ENCODE assay signal across 11 cellular contexts in the genomic region with DNA sequence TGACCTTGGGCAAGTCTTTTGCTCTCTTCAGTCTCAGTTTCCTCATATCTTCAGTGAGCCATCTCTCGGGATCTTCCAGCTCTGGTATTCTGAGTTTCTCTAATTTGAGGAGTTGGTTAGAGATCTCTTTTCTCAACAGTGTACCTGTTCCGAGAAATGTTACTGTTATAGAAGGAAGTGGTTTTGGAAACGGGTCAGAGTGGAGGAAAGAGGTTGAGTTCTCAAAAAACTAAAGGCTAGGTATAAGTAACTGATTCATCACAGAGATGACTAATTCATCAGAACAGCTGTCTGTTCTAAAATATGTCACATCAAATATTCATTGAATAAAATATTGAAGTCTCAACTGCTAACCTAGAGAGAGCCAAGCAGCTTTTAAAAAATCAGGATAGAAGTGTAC.
A peak's percentile ranks its signal among the peaks of the same experiment; 100 is the strongest.
DNase-seq lines count a peak whose midpoint lies in the region; ATAC-seq and TF ChIP-seq lines count a peak whose summit lies in the region.
"Had no signal": no experiment of that assay in that cellular context is flagged by ENCODE, and none has a peak within 500 bp of the region (broad histone marks: within the 10 kb centered on the region; RNA-seq: fewer than 3 reads in every experiment).

No MANE protein-coding gene starts in this region.

- H3K27me3 ChIP-seq in adrenal gland: no peaks in the 10 kb centered on the region

- TF ChIP-seq POLR2A in adrenal gland (IDR thresholded peaks at IDR 0.05): no peak

- CTCF ChIA-PET in activated CD4-positive, alpha-beta T cell treated with anti-CD3 and anti-CD28 coated beads for 36 hours (lab: Charles Lee): interaction anchor here (0.6 to 2.6 kb wide), 13 partner anchors 10 to 270 kb away, joined by 3 to 9 read pairs (median 5); no protein-coding TSS in a partner anchor

- no peak for DNase-seq in activated CD4-positive, alpha-beta T cell treated with anti-CD3 and anti-CD28 coated beads for 36 hours
- no peak for DNase-seq in activated CD4-positive, alpha-beta T cell treated with anti-CD3 and anti-CD28 coated beads, Interleukin-2, amount 50 U/mL, for 4 hours
- DNase-seq in osteocyte (ENCODE audit: extremely low spot score, unreplicated experiment) (no peak), adrenal gland (no peak), NCI-H510A treated with DMSO at 0.1 percent for 48 hours (lab: John Stamatoyannopoulos, UW) (no peak)
- DNase-seq: naive B cell, NCI-H187 treated with DMSO at 0.1 percent for 48 hours had no signal

- no peaks in the 10 kb centered on the region for H3K36me3 Mint-ChIP-seq in activated CD4-positive, alpha-beta T cell treated with anti-CD3 and anti-CD28 coated beads for 36 hours (ENCODE audit: low read depth)
- H3K36me3 Mint-ChIP-seq in T-helper 1 cell treated with Interleukin-12 subunit alpha and Interleukin-12 subunit beta and Interleukin-4 antibody, amounts not matched to agents 30 μg/mL and 1 μg/mL, for 36 hours (ENCODE audit: low read depth): peaks cover 20% of the 10 kb centered on the region
- peaks cover 11% of the 10 kb centered on the region for H3K36me3 Mint-ChIP-seq in osteocyte (ENCODE audit: unreplicated experiment)
- H3K36me3 Mint-ChIP-seq: naive B cell had no signal

- peaks cover 0 to 10% of the 10 kb centered on the region in 2 donors for H3K4me1 ChIP-seq in adrenal gland (replicated peaks in 1 of 2)
- H3K4me1 ChIP-seq: A549 had no signal

- no peak overlapping the region for H3K4me3 Mint-ChIP-seq in activated CD4-positive, alpha-beta T cell treated with anti-CD3 and anti-CD28 coated beads for 36 hours
- H3K4me3 Mint-ChIP-seq in T-helper 1 cell treated with Interleukin-12 subunit alpha and Interleukin-12 subunit beta and Interleukin-4 antibody, amounts not matched to agents 30 μg/mL and 1 μg/mL, for 36 hours: peak overlapping the region; percentile 68
- H3K4me3 Mint-ChIP-seq in osteocyte (ENCODE audit: unreplicated experiment): no peak overlapping the region
- H3K4me3 Mint-ChIP-seq: naive B cell had no signal

- peak; percentile 88 for ATAC-seq in activated CD4-positive, alpha-beta T cell treated with anti-CD3 and anti-CD28 coated beads for 36 hours
- ATAC-seq in HG02870 (IDR thresholded peaks at IDR 0.05; ENCODE audit: unreplicated experiment) (peak; percentile 51), HG02852 (IDR thresholded peaks at IDR 0.05; ENCODE audit: unreplicated experiment) (no peak)
- ATAC-seq: A549 had no signal

- H3K4me3 ChIP-seq in adrenal gland: no peak overlapping the region
- H3K4me3 ChIP-seq: A549 had no signal

- no peaks in the 10 kb centered on the region for H3K9me3 Mint-ChIP-seq in activated CD4-positive, alpha-beta T cell treated with anti-CD3 and anti-CD28 coated beads for 36 hours (ENCODE audit: low read depth)
- peaks cover 5% of the 10 kb centered on the region for H3K9me3 Mint-ChIP-seq in T-helper 1 cell treated with Interleukin-12 subunit alpha and Interleukin-12 subunit beta and Interleukin-4 antibody, amounts not matched to agents 30 μg/mL and 1 μg/mL, for 36 hours
- H3K9me3 Mint-ChIP-seq in osteocyte (ENCODE audit: unreplicated experiment): no peaks in the 10 kb centered on the region
- H3K9me3 Mint-ChIP-seq: naive B cell had no signal

- intact Hi-C loops in activated CD4-positive, alpha-beta T cell treated with anti-CD3 and anti-CD28 coated beads for 36 hours (cut with DNase I, micrococcal nuclease): loop anchor here (1.0 to 10.0 kb wide), 9 partner anchors 9 to 370 kb away; a partner anchor contains a TSS
- intact Hi-C loops in adrenal gland (cut with DNase I): loop anchor here in 1 of 2 donors (5.0 kb wide), 1 partner anchor 309 kb away; no protein-coding TSS in a partner anchor

- POLR2A ChIA-PET in activated CD4-positive, alpha-beta T cell treated with anti-CD3 and anti-CD28 coated beads for 36 hours (lab: Charles Lee): interaction anchor here (1.7 kb wide), 1 partner anchor 262 kb away, joined by 9 read pairs; no protein-coding TSS in a partner anchor

- TF ChIP-seq CTCF in osteocyte (IDR thresholded peaks at IDR 0.05) (no peak), adrenal gland (IDR thresholded peaks at IDR 0.05) (no peak)

- no peaks in the 10 kb centered on the region for H3K36me3 ChIP-seq in adrenal gland (replicated peaks in 1 of 2)

- WGBS in adrenal gland, 4 donors: 33 to 60% (median 49%) methylated on average over 3 of the region's 3 CpGs

- H3K27ac Mint-ChIP-seq in activated CD4-positive, alpha-beta T cell treated with anti-CD3 and anti-CD28 coated beads for 36 hours: peak overlapping the region; percentile 88
- H3K27ac Mint-ChIP-seq in T-helper 1 cell treated with Interleukin-12 subunit alpha and Interleukin-12 subunit beta and Interleukin-4 antibody, amounts not matched to agents 30 μg/mL and 1 μg/mL, for 36 hours: peak overlapping the region; percentile 98
- peak overlapping the region; percentile 73 for H3K27ac Mint-ChIP-seq in osteocyte (ENCODE audit: unreplicated experiment)

- H3K4me1 Mint-ChIP-seq in activated CD4-positive, alpha-beta T cell treated with anti-CD3 and anti-CD28 coated beads for 36 hours: peaks cover 45% of the 10 kb centered on the region
- peaks cover 87% of the 10 kb centered on the region for H3K4me1 Mint-ChIP-seq in T-helper 1 cell treated with Interleukin-12 subunit alpha and Interleukin-12 subunit beta and Interleukin-4 antibody, amounts not matched to agents 30 μg/mL and 1 μg/mL, for 36 hours (ENCODE audit: low read depth)
- H3K4me1 Mint-ChIP-seq in osteocyte (ENCODE audit: unreplicated experiment): peaks cover 50% of the 10 kb centered on the region

- H3K27me3 Mint-ChIP-seq in activated CD4-positive, alpha-beta T cell treated with anti-CD3 and anti-CD28 coated beads for 36 hours: no peaks in the 10 kb centered on the region
- no peaks in the 10 kb centered on the region for H3K27me3 Mint-ChIP-seq in T-helper 1 cell treated with Interleukin-12 subunit alpha and Interleukin-12 subunit beta and Interleukin-4 antibody, amounts not matched to agents 30 μg/mL and 1 μg/mL, for 36 hours (ENCODE audit: low read depth)
- no peaks in the 10 kb centered on the region for H3K27me3 Mint-ChIP-seq in osteocyte (ENCODE audit: unreplicated experiment)
- H3K27me3 Mint-ChIP-seq: naive B cell had no signal

- peak overlapping the region in 1 of 5 donors; percentile 4 for H3K27ac ChIP-seq in adrenal gland
- H3K27ac ChIP-seq: A549 had no signal

- no peaks in the 10 kb centered on the region for H3K9me3 ChIP-seq in adrenal gland (replicated peaks in 1 of 3)
- H3K9me3 ChIP-seq: A549 had no signal
